26 cellular contexts compared by ENCODE assay signal in the genomic region with DNA sequence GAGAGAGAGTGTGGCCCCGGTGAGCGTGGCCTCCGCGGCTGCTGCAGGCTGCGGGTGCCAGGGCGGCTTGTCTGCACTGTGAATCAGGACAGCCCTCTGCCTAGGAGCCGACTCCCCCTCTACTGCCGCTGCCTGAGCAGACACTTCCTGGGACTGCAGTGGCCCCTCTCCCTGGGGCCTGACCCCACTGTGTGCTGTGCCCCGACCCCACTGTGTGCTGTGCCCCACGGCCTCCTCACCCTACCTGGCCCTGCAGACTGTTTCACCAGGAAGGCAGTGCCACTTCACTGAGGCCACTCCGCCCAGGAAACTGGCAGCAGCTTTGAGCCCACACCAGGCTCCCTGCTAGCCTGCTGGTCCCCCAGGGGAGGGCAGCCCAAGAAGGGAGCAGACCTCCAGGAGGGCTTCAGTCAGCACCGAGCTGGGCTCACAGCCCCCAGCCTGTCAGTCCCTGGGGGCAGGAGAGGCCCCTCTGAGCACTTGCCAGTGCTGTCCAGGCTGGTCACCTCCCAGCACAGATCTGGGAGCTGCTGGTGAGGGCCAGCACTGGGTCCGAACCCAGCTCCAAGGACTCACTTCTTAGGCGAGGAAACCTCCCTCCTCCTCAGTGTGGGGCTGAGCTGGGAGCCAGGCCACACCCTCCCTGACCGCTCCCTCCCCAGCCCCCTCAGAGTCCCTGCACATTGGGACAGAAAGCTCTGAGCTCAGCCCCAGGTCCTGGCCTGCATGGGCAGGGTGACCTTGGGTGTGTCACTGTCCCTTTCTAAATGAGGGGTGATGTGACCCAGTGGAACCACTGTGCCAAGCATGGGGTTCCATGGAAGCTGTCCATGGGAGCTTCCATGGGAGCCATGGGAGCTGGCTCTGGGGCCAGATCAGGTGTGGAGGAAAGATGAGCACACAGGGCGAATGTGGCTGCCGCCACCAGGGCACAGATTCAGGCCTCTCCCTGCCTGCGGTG. TPM values are rescaled to one million over a fixed set of nuclear protein-coding genes. Genes with fewer than 3 reads are reported as not detected.
"Had no signal": no experiment of that assay in that cellular context is flagged by ENCODE, and none has a peak within 500 bp of the region (broad histone marks: within the 10 kb centered on the region; RNA-seq: fewer than 3 reads in every experiment).

No MANE protein-coding gene starts in this region.

- H3K4me2 ChIP-seq: neural progenitor cell had no signal

- H3K36me3 ChIP-seq: adrenal gland, neural progenitor cell, suprapubic skin had no signal

- H3K9me3 ChIP-seq: adrenal gland, esophagus squamous epithelium, psoas muscle, suprapubic skin had no signal

- DNase-seq: activated CD4-positive, alpha-beta T cell treated with anti-CD3 and anti-CD28 coated beads, Interleukin-2, amount 50 U/mL, for 1 hour; activated CD4-positive, CD25-positive, alpha-beta regulatory T cell treated with anti-CD3 and anti-CD28 coated beads, Interleukin-2, amount 50 U/mL, for 72 hours; activated CD8-positive, alpha-beta memory T cell treated with anti-CD3 and anti-CD28 coated beads for 24 hours; activated CD8-positive, alpha-beta memory T cell treated with anti-CD3 and anti-CD28 coated beads, Interleukin-2, amount 50 U/mL, for 48 hours; activated gamma-delta T cell; effector CD8-positive, alpha-beta T cell; esophagus squamous epithelium; naive thymus-derived CD4-positive, alpha-beta T cell; psoas muscle; stimulated activated naive CD8-positive, alpha-beta T cell treated with anti-CD3 and anti-CD28 coated beads, Interleukin-15, amount 100 ng/mL, for 72 hours; T-helper 1 cell; T1000 had no signal

- H2AFZ ChIP-seq: neural progenitor cell had no signal

- H3K4me3 ChIP-seq: adrenal gland, esophagus squamous epithelium, neural progenitor cell, psoas muscle, skin epidermis, suprapubic skin had no signal

- ATAC-seq: activated naive CD4-positive, alpha-beta T cell treated with anti-CD3 and anti-CD28 coated beads, Interleukin-2, amount 50 U/mL, for 72 hours; naive thymus-derived CD4-positive, alpha-beta T cell; right cardiac atrium; stimulated activated naive CD8-positive, alpha-beta T cell treated with anti-CD3 and anti-CD28 coated beads, Interleukin-15, amount 100 ng/mL, for 72 hours had no signal

- H3K27ac ChIP-seq: esophagus squamous epithelium, neural progenitor cell, psoas muscle, skin epidermis, suprapubic skin, VCaP had no signal

- H3K9ac ChIP-seq: neural progenitor cell had no signal

- H3K27me3 ChIP-seq: adrenal gland, esophagus squamous epithelium, neural progenitor cell, suprapubic skin had no signal

- H3K4me1 ChIP-seq: esophagus squamous epithelium, psoas muscle had no signal

RNA-seq across cellular contexts. Expression of a gene that starts 56.8 kb away (rescaled TPM):
- total RNA-seq: activated naive CD4-positive, alpha-beta T cell treated with anti-CD3 and anti-CD28 coated beads, Interleukin-2, amount 50 U/mL, for 72 hours; adrenal gland; astrocyte; bronchial epithelial cell; cerebellum; endothelial cell of umbilical vein; esophagus squamous epithelium; liver; mucosa of gallbladder; naive thymus-derived CD4-positive, alpha-beta T cell; osteocyte; psoas muscle; right cardiac atrium; suprapubic skin had no signal
- polyA plus RNA-seq: adrenal gland; endothelial cell of umbilical vein; liver; naive thymus-derived CD4-positive, alpha-beta T cell; psoas muscle; right cardiac atrium had no signal
